ENCODE assay signal across 9 cellular contexts in the genomic region with DNA sequence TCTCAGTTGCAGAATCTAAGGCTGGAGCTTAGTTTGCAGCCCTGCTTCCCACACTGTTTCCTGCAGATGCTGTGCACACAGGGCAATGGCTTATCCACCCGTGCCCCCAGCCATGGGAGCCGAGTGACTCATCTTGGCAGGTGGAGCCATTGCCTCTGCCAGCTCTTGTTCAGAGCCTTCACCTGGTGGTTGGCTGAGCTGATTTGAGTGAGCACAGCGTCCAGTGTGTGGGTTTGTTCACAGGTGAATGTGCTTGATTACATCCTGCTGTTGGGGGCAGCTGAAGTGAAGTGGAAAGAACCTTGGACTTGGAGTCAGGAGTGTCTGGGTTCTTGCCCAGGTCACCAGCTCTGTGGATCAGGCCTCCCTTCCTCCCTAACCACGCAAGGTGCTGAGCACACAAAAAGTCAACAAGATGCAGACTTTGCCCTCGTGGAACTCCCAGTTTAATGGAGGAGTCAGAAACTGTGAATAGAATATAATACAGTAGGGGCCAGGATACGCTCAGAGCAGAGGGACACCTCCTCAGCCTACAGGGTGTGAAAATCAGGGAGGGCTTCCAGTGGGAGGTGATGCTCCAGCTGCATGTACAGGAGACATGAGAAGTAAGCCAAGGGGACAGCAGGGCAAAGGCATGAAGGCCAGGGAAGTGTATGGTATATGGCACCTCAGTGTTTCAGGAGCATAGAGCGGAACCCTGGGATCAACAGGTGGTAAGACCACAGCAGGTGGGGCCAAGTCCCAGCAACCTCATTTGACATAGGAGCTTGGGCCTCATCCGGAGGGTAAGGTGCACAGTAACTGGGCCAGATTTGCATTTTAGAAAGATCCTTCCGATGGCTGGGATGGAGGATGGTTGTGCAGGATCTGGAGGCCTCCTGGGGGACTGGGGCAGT. TPM values are rescaled to one million over a fixed set of nuclear protein-coding genes. Genes with fewer than 3 reads are reported as not detected.
DNase-seq lines count a peak whose midpoint lies in the region; ATAC-seq, FAIRE-seq and TF ChIP-seq lines count a peak whose summit lies in the region.
"Had no signal": no experiment of that assay in that cellular context is flagged by ENCODE, and none has a peak within 500 bp of the region (broad histone marks: within the 10 kb centered on the region; RNA-seq: fewer than 3 reads in every experiment).

No MANE protein-coding gene starts in this region.

- H3K27ac ChIP-seq in RWPE2 (ENCODE audit: poor library complexity, severe bottlenecking) (peak overlapping the region; percentile 17), gastroesophageal sphincter (peak overlapping the region in 3 of 4 donors; percentile 64 to 83 (median 82)), pancreas (peak overlapping the region; percentile 72 to 85 (median 78))

- intact Hi-C loops in pancreas (cut with DNase I), result no loop called here

- H3K9me3 ChIP-seq in RWPE2 (ENCODE audit: severe bottlenecking) (no peaks in the 10 kb centered on the region), gastroesophageal sphincter (no peaks in the 10 kb centered on the region), pancreas (no peaks in the 10 kb centered on the region)
- H3K9me3 ChIP-seq: tibial artery had no signal

- no peak for TF ChIP-seq POLR2A in gastroesophageal sphincter (IDR thresholded peaks at IDR 0.05)

- H3K9me3 Mint-ChIP-seq in activated naive CD8-positive, alpha-beta T cell treated with anti-CD3 and anti-CD28 coated beads, Interleukin-2, amount 50 U/mL, for 24 hours, result no peaks in the 10 kb centered on the region

- H3K36me3 ChIP-seq in RWPE2 (ENCODE audit: low read depth) (peaks cover 51% of the 10 kb centered on the region), gastroesophageal sphincter (no peaks in the 10 kb centered on the region), pancreas (no peaks in the 10 kb centered on the region)
- H3K36me3 ChIP-seq: tibial artery had no signal

- no peaks in the 10 kb centered on the region for H3K27me3 Mint-ChIP-seq in activated naive CD8-positive, alpha-beta T cell treated with anti-CD3 and anti-CD28 coated beads, Interleukin-2, amount 50 U/mL, for 24 hours

- in situ Hi-C loops in G401 (cut with HindIII; ENCODE audit: low sequenced_read_pairs), result no loop called here

- H3K4me1 ChIP-seq in RWPE2 (ENCODE audit: insufficient read depth, poor library complexity, severe bottlenecking) (peaks cover 37% of the 10 kb centered on the region), gastroesophageal sphincter (peaks cover 26 to 94% (median 77%) of the 10 kb centered on the region in 3 donors), pancreas (peaks cover 55 to 74% (median 66%) of the 10 kb centered on the region in 3 donors)

- 80 to 90% methylated on average over 4 of the region's 9 CpGs for WGBS in gastroesophageal sphincter (ENCODE audit: low coverage in 1 of 2), 2 donors
- WGBS in pancreas, 2 donors, result 37 to 39% methylated on average over 9 of the region's 9 CpGs

- H3K36me3 Mint-ChIP-seq in activated naive CD8-positive, alpha-beta T cell treated with anti-CD3 and anti-CD28 coated beads, Interleukin-2, amount 50 U/mL, for 24 hours (ENCODE audit: low read depth), result no peaks in the 10 kb centered on the region

- H3K4me3 Mint-ChIP-seq in activated naive CD8-positive, alpha-beta T cell treated with anti-CD3 and anti-CD28 coated beads, Interleukin-2, amount 50 U/mL, for 24 hours, result no peak overlapping the region

- ATAC-seq in RWPE2 (ENCODE audit: low read depth), result peak; percentile 72
- ATAC-seq in gastroesophageal sphincter, result no peak
- ATAC-seq in pancreas, result peak; percentile 91 to 94 (median 92)
- ATAC-seq in activated naive CD8-positive, alpha-beta T cell treated with anti-CD3 and anti-CD28 coated beads, Interleukin-2, amount 50 U/mL, for 24 hours, result no peak

- H3K27ac Mint-ChIP-seq in activated naive CD8-positive, alpha-beta T cell treated with anti-CD3 and anti-CD28 coated beads, Interleukin-2, amount 50 U/mL, for 24 hours, result no peak overlapping the region

- H3K4me3 ChIP-seq in RWPE2 (ENCODE audit: severe bottlenecking), result no peak overlapping the region
- H3K4me3 ChIP-seq in gastroesophageal sphincter, result no peak overlapping the region
- H3K4me3 ChIP-seq in pancreas, result peak overlapping the region in 1 of 4 donors; percentile 4
- H3K4me3 ChIP-seq: tibial artery had no signal

- peaks cover 2% of the 10 kb centered on the region for H3K4me1 Mint-ChIP-seq in activated naive CD8-positive, alpha-beta T cell treated with anti-CD3 and anti-CD28 coated beads, Interleukin-2, amount 50 U/mL, for 24 hours

- DNase-seq in G401 (ENCODE audit: low spot score) (peak; percentile 86), RWPE2 (ENCODE audit: low spot score) (peak; percentile 88), pancreas (peak; percentile 80 to 97 (median 95)), D721Med (ENCODE audit: insufficient read length, low spot score) (no peak), cortex of kidney (lab: John Stamatoyannopoulos, UW) (no peak), Kasumi-1 (lab: John Stamatoyannopoulos, UW) (no peak)
- no peak for DNase-seq in activated naive CD8-positive, alpha-beta T cell treated with anti-CD3 and anti-CD28 coated beads, Interleukin-2, amount 50 U/mL, for 24 hours
- DNase-seq: tibial artery had no signal

- H3K27me3 ChIP-seq in RWPE2 (ENCODE audit: insufficient read depth, poor library complexity, severe bottlenecking), result no peaks in the 10 kb centered on the region
- H3K27me3 ChIP-seq in gastroesophageal sphincter, result no peaks in the 10 kb centered on the region
- H3K27me3 ChIP-seq in pancreas, result no peaks in the 10 kb centered on the region
- H3K27me3 ChIP-seq: tibial artery had no signal

- TF ChIP-seq CTCF in RWPE2 (IDR thresholded peaks at IDR 0.05; ENCODE audit: poor library complexity, severe bottlenecking) (no peak), gastroesophageal sphincter (IDR thresholded peaks at IDR 0.05) (no peak), pancreas (IDR thresholded peaks at IDR 0.05) (no peak), D721Med (IDR thresholded peaks at IDR 0.05; ENCODE audit: insufficient read depth, missing control alignments) (no peak)

- TF ChIP-seq EP300 in gastroesophageal sphincter (IDR thresholded peaks at IDR 0.05), result no peak

- FAIRE-seq in pancreas (lab: Jason Lieb, UNC) (no peak), D721Med (lab: Jason Lieb, UNC) (no peak)

RNA-seq across cellular contexts. Expression of a gene that starts 22.8 kb away (rescaled TPM):
- total RNA-seq in G401 (2014; rRNA removed; shearing (Covaris generic)), result 37.4 and 40.7 TPM in 2 replicates
- 10 to 100 TPM; 55.6 to 90.0 (median 70.8) TPM for total RNA-seq in gastroesophageal sphincter
- total RNA-seq in pancreas, result 10 to 100 TPM in 3 of 6 donors, 1 to 10 TPM in 3; 6.6 to 25.8 (median 9.7) TPM
- polyA plus RNA-seq in pancreas, result 10 to 100 TPM; 12.5 to 13.1 TPM

Comparison
In these comparisons a context has a peak if more than half of its experiments do, and no peak if none do; other contexts are left out.
1. DNase-seq: peak in G401 (single experiment), RWPE2 (single experiment) and pancreas (6 of 6); none in activated naive CD8-positive, alpha-beta T cell treated with anti-CD3 and anti-CD28 coated beads, Interleukin-2, amount 50 U/mL, for 24 hours (single experiment), D721Med (single experiment), cortex of kidney (single experiment) and Kasumi-1 (0 of 2).
2. ATAC-seq: peak in RWPE2 (single experiment) and pancreas (4 of 4); none in gastroesophageal sphincter (single experiment) and activated naive CD8-positive, alpha-beta T cell treated with anti-CD3 and anti-CD28 coated beads, Interleukin-2, amount 50 U/mL, for 24 hours (single experiment).
3. H3K27ac ChIP-seq: peak in every context shown above with its lines; median percentile 82 in gastroesophageal sphincter; 78 in pancreas; 17 in RWPE2.